In the genomic region with DNA sequence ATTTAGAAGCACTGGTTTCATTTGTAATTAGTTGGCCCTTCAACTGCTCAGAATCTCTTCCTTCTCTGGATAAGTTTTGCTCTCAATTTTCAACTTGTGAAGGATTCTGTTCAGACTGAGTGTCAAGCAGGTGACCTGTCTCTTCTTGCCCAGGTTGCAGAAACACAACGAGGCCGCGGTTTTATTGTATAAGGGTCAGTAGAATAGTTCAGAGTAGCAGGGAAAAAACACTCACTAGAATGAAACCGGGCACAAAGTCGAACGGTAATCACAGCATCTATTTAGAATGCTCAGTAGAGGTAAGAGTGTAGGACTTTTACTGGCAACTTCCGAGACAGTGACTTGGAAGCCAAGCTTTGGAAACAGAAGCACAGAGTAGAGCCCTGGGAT, we compare ENCODE assay signal across 22 cellular contexts.
"Had no signal": no experiment of that assay in that cellular context is flagged by ENCODE, and none has a peak within 500 bp of the region (broad histone marks: within the 10 kb centered on the region; RNA-seq: fewer than 3 reads in every experiment).

No MANE protein-coding gene starts in this region.

- H3K4me1 Mint-ChIP-seq: naive B cell had no signal

- H3K27me3 ChIP-seq: esophagus squamous epithelium, gastroesophageal sphincter, left lung, neutrophil, stomach had no signal

- H3K36me3 ChIP-seq: esophagus squamous epithelium, gastroesophageal sphincter, left lung, lower lobe of right lung, neutrophil, stomach, thoracic aorta had no signal

- H3K9me3 ChIP-seq: esophagus squamous epithelium, gastroesophageal sphincter, left lung, lower lobe of right lung, neutrophil, psoas muscle, stomach, thoracic aorta had no signal

- H3K4me1 ChIP-seq: left lung had no signal

- ATAC-seq: effector memory CD8-positive, alpha-beta T cell; gastroesophageal sphincter; left lung; lower lobe of right lung; psoas muscle; sciatic nerve had no signal

- H3K4me3 ChIP-seq: esophagus squamous epithelium, gastroesophageal sphincter, left lung, lower lobe of right lung, psoas muscle, stomach, thoracic aorta had no signal

- H3K27ac Mint-ChIP-seq: effector memory CD8-positive, alpha-beta T cell; nephron progenitor cell had no signal

- H3K4me3 Mint-ChIP-seq: effector memory CD8-positive, alpha-beta T cell; naive B cell; nephron progenitor cell had no signal

- H3K9me3 Mint-ChIP-seq: effector memory CD8-positive, alpha-beta T cell had no signal

- H3K27me3 Mint-ChIP-seq: naive B cell had no signal

- DNase-seq: caudate nucleus; effector memory CD8-positive, alpha-beta T cell; esophagus squamous epithelium; foreskin fibroblast; hippocampal formation; left lung; lower lobe of right lung; mesenchymal stem cell; midbrain; naive B cell; nephron progenitor cell; psoas muscle; retina; stimulated activated CD4-positive, alpha-beta T cell treated with anti-CD3 and anti-CD28 coated beads, Interleukin-2, amount 100 ng/mL, for 24 hours; stimulated activated naive CD4-positive, alpha-beta T cell; stomach; substantia nigra; trophoblast cell had no signal

- H3K27ac ChIP-seq: left lung, lower lobe of right lung, neutrophil, psoas muscle, stomach, thoracic aorta had no signal

- H3K36me3 Mint-ChIP-seq: naive B cell had no signal
